ENCODE assay signal across 8 cellular contexts in the genomic region with DNA sequence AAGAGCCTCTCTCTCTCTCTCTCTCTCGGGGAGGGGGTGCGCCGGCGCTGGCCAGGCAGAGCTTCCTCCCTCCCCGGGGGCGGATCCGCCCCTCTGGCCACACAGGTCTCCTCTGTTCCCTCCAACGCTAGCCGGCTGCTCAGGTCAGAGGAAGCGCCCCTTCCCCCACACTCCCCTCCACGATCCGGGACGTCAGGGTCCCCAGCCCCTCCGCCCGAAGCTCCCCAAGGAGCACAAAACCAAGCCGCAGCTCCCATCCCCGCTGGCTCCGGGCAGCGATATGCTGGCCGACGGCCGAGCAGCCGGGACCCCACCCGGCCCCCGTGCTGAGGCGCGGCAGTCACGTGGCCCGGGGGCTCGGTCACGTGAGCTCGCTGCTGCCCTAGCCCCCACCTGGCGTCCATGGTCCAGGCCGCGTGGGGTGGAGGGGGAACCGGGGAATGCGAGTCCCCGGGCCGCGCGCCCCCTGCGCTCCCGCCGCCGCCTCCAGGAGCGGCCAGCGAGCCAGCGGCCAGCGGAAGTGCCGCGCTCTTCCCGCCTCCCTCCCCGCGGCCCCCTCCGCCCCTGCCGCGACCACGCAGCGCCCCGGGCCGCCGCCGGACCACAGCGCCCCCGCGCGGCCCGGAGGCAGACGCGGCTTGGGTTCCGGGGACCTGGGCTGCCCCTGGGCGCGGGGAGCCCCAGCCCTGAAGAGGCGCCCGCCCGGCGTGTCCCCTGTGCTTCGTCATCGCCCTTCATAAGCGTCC. TPM values are rescaled to one million over a fixed set of nuclear protein-coding genes. Genes with fewer than 3 reads are reported as not detected.
DNase-seq lines count a peak whose midpoint lies in the region; ATAC-seq lines count a peak whose summit lies in the region.

A gene with protein sequence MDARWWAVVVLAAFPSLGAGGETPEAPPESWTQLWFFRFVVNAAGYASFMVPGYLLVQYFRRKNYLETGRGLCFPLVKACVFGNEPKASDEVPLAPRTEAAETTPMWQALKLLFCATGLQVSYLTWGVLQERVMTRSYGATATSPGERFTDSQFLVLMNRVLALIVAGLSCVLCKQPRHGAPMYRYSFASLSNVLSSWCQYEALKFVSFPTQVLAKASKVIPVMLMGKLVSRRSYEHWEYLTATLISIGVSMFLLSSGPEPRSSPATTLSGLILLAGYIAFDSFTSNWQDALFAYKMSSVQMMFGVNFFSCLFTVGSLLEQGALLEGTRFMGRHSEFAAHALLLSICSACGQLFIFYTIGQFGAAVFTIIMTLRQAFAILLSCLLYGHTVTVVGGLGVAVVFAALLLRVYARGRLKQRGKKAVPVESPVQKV (minus strand): TSS at position 522 of the 746 bp plus-strand sequence. CDS start 118 bp downstream, at position 404.

- no peaks in the 10 kb centered on the region for H3K36me3 ChIP-seq in endocrine pancreas (ENCODE audit: control insufficient read depth, insufficient read depth, low read length)

- ATAC-seq in GM18867 (IDR thresholded peaks at IDR 0.05; ENCODE audit: unreplicated experiment) (peak; percentile 56), HG03103 (IDR thresholded peaks at IDR 0.05; ENCODE audit: low read depth, unreplicated experiment) (peak; percentile 42), memory B cell (ENCODE audit: low read depth) (peak; percentile 74)

- peak within 1 kb of the TSS; percentile 86 for H3K9ac ChIP-seq in endocrine pancreas (ENCODE audit: control insufficient read depth, insufficient read depth, low read length)

- CTCF ChIA-PET in activated CD4-positive, alpha-beta memory T cell treated with anti-CD3 and anti-CD28 coated beads, Interleukin-2, amount 10 ng/mL, durations not matched to agents 7 days and 5 days (lab: Charles Lee): interaction anchor here (0.6 to 3.7 kb wide), 18 partner anchors 11 to 1265 kb away, joined by 3 to 32 read pairs (median 5); a partner anchor contains a TSS

- DNase-seq in AML-193 (lab: John Stamatoyannopoulos, UW) (peak; percentile 80 to 84), NCI-H510A treated with DMSO at 0.1 percent for 48 hours (lab: John Stamatoyannopoulos, UW) (peak; percentile 77), memory B cell (ENCODE audit: low spot score in 2 of 2) (peak; percentile 70 to 74)
- DNase-seq in activated CD4-positive, alpha-beta memory T cell treated with anti-CD3 and anti-CD28 coated beads, Interleukin-2, amount 10 ng/mL, durations not matched to agents 7 days and 5 days: peak; percentile 73
- peak; percentile 54 to 61 for DNase-seq in stimulated activated CD8-positive, alpha-beta memory T cell treated with anti-CD3 and anti-CD28 coated beads, Interleukin-2, amount 100 ng/mL, for 48 hours (ENCODE audit: low read depth in 2 of 2)

- peaks cover 64% of the 10 kb centered on the region for H3K36me3 Mint-ChIP-seq in activated CD4-positive, alpha-beta memory T cell treated with anti-CD3 and anti-CD28 coated beads, Interleukin-2, amount 10 ng/mL, durations not matched to agents 7 days and 5 days (ENCODE audit: low read depth)
- peaks cover 24% of the 10 kb centered on the region for H3K36me3 Mint-ChIP-seq in memory B cell

- H3K27ac Mint-ChIP-seq in activated CD4-positive, alpha-beta memory T cell treated with anti-CD3 and anti-CD28 coated beads, Interleukin-2, amount 10 ng/mL, durations not matched to agents 7 days and 5 days: peak within 1 kb of the TSS; percentile 84
- H3K27ac Mint-ChIP-seq in memory B cell: peak within 1 kb of the TSS; percentile 94

- H3K4me3 ChIP-seq in endocrine pancreas (ENCODE audit: control insufficient read depth, insufficient read depth, low read length): peak within 1 kb of the TSS; percentile 19

- H3K4me1 Mint-ChIP-seq in activated CD4-positive, alpha-beta memory T cell treated with anti-CD3 and anti-CD28 coated beads, Interleukin-2, amount 10 ng/mL, durations not matched to agents 7 days and 5 days: peaks cover 61% of the 10 kb centered on the region
- H3K4me1 Mint-ChIP-seq in memory B cell: peaks cover 55% of the 10 kb centered on the region

- H3K4me1 ChIP-seq in endocrine pancreas (ENCODE audit: control insufficient read depth, insufficient read depth, low read length): no peaks in the 10 kb centered on the region

- H3K9me3 Mint-ChIP-seq in activated CD4-positive, alpha-beta memory T cell treated with anti-CD3 and anti-CD28 coated beads, Interleukin-2, amount 10 ng/mL, durations not matched to agents 7 days and 5 days: no peaks in the 10 kb centered on the region
- no peaks in the 10 kb centered on the region for H3K9me3 Mint-ChIP-seq in memory B cell

- no peaks in the 10 kb centered on the region for H3K27me3 ChIP-seq in endocrine pancreas (ENCODE audit: control insufficient read depth, insufficient read depth, low read length)

- no peaks in the 10 kb centered on the region for H3K9me3 ChIP-seq in endocrine pancreas (ENCODE audit: control insufficient read depth, low read length)

- no peaks in the 10 kb centered on the region for H3K27me3 Mint-ChIP-seq in activated CD4-positive, alpha-beta memory T cell treated with anti-CD3 and anti-CD28 coated beads, Interleukin-2, amount 10 ng/mL, durations not matched to agents 7 days and 5 days
- no peaks in the 10 kb centered on the region for H3K27me3 Mint-ChIP-seq in memory B cell

- POLR2A ChIA-PET in activated CD4-positive, alpha-beta memory T cell treated with anti-CD3 and anti-CD28 coated beads, Interleukin-2, amount 10 ng/mL, durations not matched to agents 7 days and 5 days (lab: Charles Lee): interaction anchor here (0.8 to 6.8 kb wide), 8 partner anchors 8 to 627 kb away, joined by 3 to 136 read pairs (median 6); a partner anchor contains a TSS

- peak within 1 kb of the TSS; percentile 83 for H3K4me3 Mint-ChIP-seq in activated CD4-positive, alpha-beta memory T cell treated with anti-CD3 and anti-CD28 coated beads, Interleukin-2, amount 10 ng/mL, durations not matched to agents 7 days and 5 days
- peak within 1 kb of the TSS; percentile 87 for H3K4me3 Mint-ChIP-seq in memory B cell

RNA-seq across cellular contexts. Expression of the gene that starts here (rescaled TPM):
- 10 to 100 TPM; 35.8 to 37.2 TPM for total RNA-seq in activated CD4-positive, alpha-beta memory T cell treated with anti-CD3 and anti-CD28 coated beads, Interleukin-2, amount 10 ng/mL, durations not matched to agents 7 days and 5 days

Comparison
In these comparisons a context has a peak if more than half of its experiments do, and no peak if none do; other contexts are left out.
1. Peak in every context shown above with its lines: DNase-seq, ATAC-seq and H3K4me3 ChIP-seq.